Comparison of ENCODE assay signal across 8 cellular contexts in genomic region chr11:67351275-67352005, GRCh38. TPM values are rescaled to one million over a fixed set of nuclear protein-coding genes. Genes with fewer than 3 reads are reported as not detected.
A peak's percentile ranks its signal among the peaks of the same experiment; 100 is the strongest.
DNase-seq lines count a peak whose midpoint lies in the region; ATAC-seq lines count a peak whose summit lies in the region.

No MANE protein-coding gene starts in this region.

- ATAC-seq in HG02642 (IDR thresholded peaks at IDR 0.05; ENCODE audit: poor library complexity, unreplicated experiment): no peak
- no peak for ATAC-seq in GM21447 (IDR thresholded peaks at IDR 0.05; ENCODE audit: unreplicated experiment)

- H2BK120ac ChIP-seq in trophoblast cell (ENCODE audit: insufficient read depth, low read length, poor library complexity): no peak overlapping the region

- H4K91ac ChIP-seq in trophoblast cell (ENCODE audit: low read depth, low read length): no peak overlapping the region

- H3K4me1 ChIP-seq in Karpas-422 (ENCODE audit: low read length) (peaks cover 75% of the 10 kb centered on the region), SJCRH30 (peaks cover 28% of the 10 kb centered on the region), trophoblast cell (ENCODE audit: control insufficient read depth in 1 of 2, insufficient read depth in 2 of 2, low read length in 2 of 2) (peaks cover 18 to 21% of the 10 kb centered on the region in 2 experiments)

- H3K79me2 ChIP-seq in Karpas-422 (ENCODE audit: low read length) (no peaks in the 10 kb centered on the region), trophoblast cell (ENCODE audit: control insufficient read depth, insufficient read depth, low read length, poor library complexity) (peaks cover 9% of the 10 kb centered on the region)

- no peak overlapping the region for H3K23ac ChIP-seq in trophoblast cell (ENCODE audit: low read length)

- no peak overlapping the region for H2BK12ac ChIP-seq in trophoblast cell (ENCODE audit: low read length)

- H3K9ac ChIP-seq in Karpas-422 (ENCODE audit: low read length) (peak overlapping the region; percentile 96), trophoblast cell (ENCODE audit: low read length) (no peak overlapping the region)

- H3K27me3 ChIP-seq in Karpas-422 (ENCODE audit: low read length) (no peaks in the 10 kb centered on the region), SJCRH30 (no peaks in the 10 kb centered on the region), trophoblast cell (ENCODE audit: insufficient read depth, low read length) (no peaks in the 10 kb centered on the region)

- H2BK5ac ChIP-seq in trophoblast cell (ENCODE audit: low read depth, low read length, poor library complexity): no peak overlapping the region

- WGBS in trophoblast cell (ENCODE audit: extremely low coverage, insufficient coverage, insufficient read length): no CpG with 5 or more reads among the region's 11 CpGs

- H3K4ac ChIP-seq in trophoblast cell (ENCODE audit: low read depth, low read length): no peak overlapping the region

- H2AFZ ChIP-seq in Karpas-422 (ENCODE audit: low read length) (no peak overlapping the region), trophoblast cell (ENCODE audit: insufficient read depth, low read length, poor library complexity) (no peak overlapping the region)

- DNase-seq in DMS53 (lab: John Stamatoyannopoulos, UW) (peak; percentile 84), Karpas-422 (peak; percentile 93), SJCRH30 (peak in 1 of 2 experiments; percentile 75), germinal center (ENCODE audit: low spot score) (peak; percentile 80), trophoblast cell (peak; percentile 81 to 95)
- DNase-seq in activated naive CD4-positive, alpha-beta T cell treated with anti-CD3 and anti-CD28 coated beads, Interleukin-2, amount 50 U/mL, for 16 hours: peak; percentile 62

- H3K4me2 ChIP-seq in Karpas-422 (ENCODE audit: low read depth, low read length, poor library complexity, severe bottlenecking) (peak overlapping the region; percentile 85), trophoblast cell (ENCODE audit: low read length) (no peak overlapping the region)

- H3K4me3 ChIP-seq in Karpas-422 (ENCODE audit: low read length): peak overlapping the region; percentile 82
- peak overlapping the region; percentile 57; the same call in 1 of the 2 replicates for H3K4me3 ChIP-seq in SJCRH30
- H3K4me3 ChIP-seq in trophoblast cell (ENCODE audit: low read depth, low read length): no peak overlapping the region

- peaks cover 8% of the 10 kb centered on the region; the same call in 1 of the 2 replicates for H4K20me1 ChIP-seq in Karpas-422 (ENCODE audit: insufficient read depth, low read depth, low read length)

- H4K12ac ChIP-seq in trophoblast cell (ENCODE audit: low read depth, low read length): no peak overlapping the region

- H3K27ac ChIP-seq in Karpas-422 (ENCODE audit: low read length) (peak overlapping the region; percentile 99), SJCRH30 (no peak overlapping the region; the same call in 1 of the 2 replicates), trophoblast cell (ENCODE audit: low read depth, low read length) (no peak overlapping the region)

- H3K79me1 ChIP-seq in trophoblast cell (ENCODE audit: low read length): peaks cover 19% of the 10 kb centered on the region

- no peak overlapping the region for H3K18ac ChIP-seq in trophoblast cell (ENCODE audit: low read length)

- H3K14ac ChIP-seq in trophoblast cell (ENCODE audit: low read length): no peak overlapping the region

- no peak overlapping the region for H2AK5ac ChIP-seq in trophoblast cell (ENCODE audit: low read length)

- no peaks in the 10 kb centered on the region for H3K9me2 ChIP-seq in Karpas-422 (replicated peaks; ENCODE audit: insufficient read depth, low read length)

- H3K9me3 ChIP-seq in Karpas-422 (ENCODE audit: low read length) (no peaks in the 10 kb centered on the region), SJCRH30 (replicated peaks) (no peaks in the 10 kb centered on the region), trophoblast cell (ENCODE audit: insufficient read depth, low read depth, low read length) (no peaks in the 10 kb centered on the region)

- H3K36me3 ChIP-seq in Karpas-422 (ENCODE audit: insufficient read depth, low read length): peaks cover 9% of the 10 kb centered on the region; the same call in 1 of the 2 replicates
- H3K36me3 ChIP-seq in SJCRH30: no peaks in the 10 kb centered on the region
- H3K36me3 ChIP-seq in trophoblast cell (ENCODE audit: control insufficient read depth in 1 of 2, insufficient read depth in 2 of 2, low read length in 2 of 2): no peaks in the 10 kb centered on the region

- H4K8ac ChIP-seq in trophoblast cell (ENCODE audit: low read depth, low read length): no peak overlapping the region

RNA-seq across cellular contexts. Expression of gene POLD4, which starts 1.9 kb away (rescaled TPM):
- 362 and 684 TPM in 2 replicates for total RNA-seq in Karpas-422 (2014; rRNA removed; shearing (Covaris generic); ENCODE audit: low replicate concordance)
- 35.4 and 37.5 TPM in 2 replicates for total RNA-seq in SJCRH30 (2014; rRNA removed; shearing (Covaris generic))
- 45.2 and 45.7 TPM in 2 replicates for polyA plus RNA-seq in trophoblast cell (2013)

RNA-seq across cellular contexts. Expression of gene CLCF1, which starts 22.0 kb away (rescaled TPM):
- 6.4 and 13.9 TPM in 2 replicates for total RNA-seq in Karpas-422 (2014; rRNA removed; shearing (Covaris generic); ENCODE audit: low replicate concordance)
- total RNA-seq in SJCRH30 (2014; rRNA removed; shearing (Covaris generic)): 5.2 and 6.1 TPM in 2 replicates
- 3.1 TPM in 2 replicates for polyA plus RNA-seq in trophoblast cell (2013)

RNA-seq across cellular contexts. Expression of gene RAD9A, which starts 40.3 kb away (rescaled TPM):
- 14.8 and 19.2 TPM in 2 replicates for total RNA-seq in Karpas-422 (2014; rRNA removed; shearing (Covaris generic); ENCODE audit: low replicate concordance)
- total RNA-seq in SJCRH30 (2014; rRNA removed; shearing (Covaris generic)): 9.4 and 11.7 TPM in 2 replicates
- 13.2 and 14.2 TPM in 2 replicates for polyA plus RNA-seq in trophoblast cell (2013)

RNA-seq across cellular contexts. Expression of gene SSH3, which starts 48.1 kb away (rescaled TPM):
- total RNA-seq in Karpas-422 (2014; rRNA removed; shearing (Covaris generic); ENCODE audit: low replicate concordance): 0.61 and 0.82 TPM in 2 replicates
- 2.5 TPM in 2 replicates for total RNA-seq in SJCRH30 (2014; rRNA removed; shearing (Covaris generic))
- 85.6 and 93.4 TPM in 2 replicates for polyA plus RNA-seq in trophoblast cell (2013)

RNA-seq across cellular contexts. Expression of gene PPP1CA, which starts 50.2 kb away (rescaled TPM):
- total RNA-seq in Karpas-422 (2014; rRNA removed; shearing (Covaris generic); ENCODE audit: low replicate concordance): 218 and 332 TPM in 2 replicates
- total RNA-seq in SJCRH30 (2014; rRNA removed; shearing (Covaris generic)): 169 and 197 TPM in 2 replicates
- 208 and 213 TPM in 2 replicates for polyA plus RNA-seq in trophoblast cell (2013)
